Comparison of ENCODE assay signal across 8 cellular contexts in the genomic region with DNA sequence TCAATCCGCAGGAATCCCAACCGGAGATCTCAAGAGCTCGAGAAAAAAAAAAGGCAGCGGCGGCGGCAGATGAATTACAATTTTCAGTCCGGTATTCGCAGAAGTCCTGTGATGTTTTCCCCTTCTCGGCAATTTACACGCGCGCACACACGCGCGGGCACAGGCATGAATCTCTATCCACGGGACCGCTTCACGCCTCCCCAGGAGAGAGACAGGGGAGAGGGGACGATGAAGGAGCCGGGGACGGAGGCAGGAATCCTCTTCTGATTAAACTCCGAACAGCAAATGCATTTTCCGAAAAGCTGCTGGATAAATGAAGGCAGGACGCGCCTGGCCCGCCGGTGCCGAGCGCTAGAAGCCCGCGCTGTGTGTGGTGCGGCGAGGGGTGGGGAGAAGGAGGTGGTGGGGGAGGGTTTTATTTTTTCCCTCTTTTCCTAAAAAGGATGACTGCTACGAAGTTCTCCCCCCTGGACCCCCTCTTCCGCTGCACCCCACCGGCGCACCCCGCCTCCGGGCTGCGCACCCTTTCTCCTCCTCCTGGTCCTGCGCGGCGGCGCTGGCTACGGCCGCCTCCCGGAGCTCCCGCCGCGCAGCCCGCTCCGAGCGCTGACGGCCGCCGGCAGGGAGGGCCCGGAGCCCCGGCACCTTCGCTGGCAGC. TPM values are rescaled to one million over a fixed set of nuclear protein-coding genes. Genes with fewer than 3 reads are reported as not detected.
DNase-seq lines count a peak whose midpoint lies in the region; ATAC-seq and TF ChIP-seq lines count a peak whose summit lies in the region.

BCL2 (minus strand) TSS at position 387 of the 658 bp plus-strand sequence.

- ATAC-seq in HG02884 (IDR thresholded peaks at IDR 0.05; ENCODE audit: unreplicated experiment), result peak; percentile 8
- ATAC-seq in heart left ventricle, result peak in 3 of 4 donors; percentile 27 to 41 (median 33)

- intact Hi-C loops in heart left ventricle (cut with DNase I), result loop anchor here in 7 of 10 donors (2.0 to 10.0 kb wide), 10 partner anchors 55 to 303 kb away; no protein-coding TSS in a partner anchor
- intact Hi-C loops in ovary (cut with DNase I), result loop anchor here (5.0 to 10.0 kb wide), 7 partner anchors 37 to 302 kb away; no protein-coding TSS in a partner anchor

- H3K4me1 Mint-ChIP-seq in activated naive CD8-positive, alpha-beta T cell treated with anti-CD3 and anti-CD28 coated beads for 36 hours, result peaks cover 28% of the 10 kb centered on the region

- 0% methylated on average over 53 to 59 of the region's 59 CpGs for WGBS in heart left ventricle, 4 donors
- 0% methylated on average over 47 to 59 of the region's 59 CpGs for WGBS in ovary, 3 donors

- no peak for DNase-seq in activated CD8-positive, alpha-beta memory T cell treated with anti-CD3 and anti-CD28 coated beads, Interleukin-2, amount 50 U/mL, for 4 hours
- DNase-seq in NCI-H510A (lab: John Stamatoyannopoulos, UW) (peak; percentile 41), heart left ventricle (peak in 4 of 5 donors; percentile 30 to 72 (median 48)), ovary (peak in 3 of 5 donors; percentile 51 to 66 (median 58)), islet precursor cell (no peak)
- peak; percentile 24 for DNase-seq in activated naive CD8-positive, alpha-beta T cell treated with anti-CD3 and anti-CD28 coated beads for 36 hours

- peaks cover 0 to 55% (median 27%) of the 10 kb centered on the region in 12 donors for H3K4me1 ChIP-seq in heart left ventricle
- H3K4me1 ChIP-seq in ovary (ENCODE audit: insufficient read depth), result peaks cover 3% of the 10 kb centered on the region

- H3K27ac ChIP-seq in heart left ventricle, result peak within 1 kb of the TSS; percentile 41 to 89 (median 82)
- H3K27ac ChIP-seq in ovary, result peak within 1 kb of the TSS; percentile 79 to 86

- H3K4me3 ChIP-seq in heart left ventricle (peak within 1 kb of the TSS; percentile 64 to 92 (median 73)), ovary (peak within 1 kb of the TSS; percentile 73)

- H3K27ac Mint-ChIP-seq in activated naive CD8-positive, alpha-beta T cell treated with anti-CD3 and anti-CD28 coated beads for 36 hours, result peak within 1 kb of the TSS; percentile 95

- H3K9me3 ChIP-seq in heart left ventricle, result no peaks in the 10 kb centered on the region
- no peaks in the 10 kb centered on the region for H3K9me3 ChIP-seq in ovary

- CTCF ChIA-PET in activated CD8-positive, alpha-beta memory T cell treated with anti-CD3 and anti-CD28 coated beads for 36 hours (lab: Charles Lee), result interaction anchor here (1.5 to 3.6 kb wide), 9 partner anchors 12 to 299 kb away, joined by 5 to 34 read pairs (median 9); no protein-coding TSS in a partner anchor

- H3K9me3 Mint-ChIP-seq in activated naive CD8-positive, alpha-beta T cell treated with anti-CD3 and anti-CD28 coated beads for 36 hours, result no peaks in the 10 kb centered on the region

- no peak for TF ChIP-seq POLR2A in heart left ventricle (IDR thresholded peaks at IDR 0.05)
- TF ChIP-seq POLR2A in ovary (IDR thresholded peaks at IDR 0.05), result no peak

- TF ChIP-seq CTCF in heart left ventricle (IDR thresholded peaks at IDR 0.05) (no peak), ovary (IDR thresholded peaks at IDR 0.05) (no peak)

- POLR2A ChIA-PET in activated CD8-positive, alpha-beta memory T cell treated with anti-CD3 and anti-CD28 coated beads for 36 hours (lab: Charles Lee), result interaction anchor here (0.7 to 3.2 kb wide), 11 partner anchors 17 to 165 kb away, joined by 3 to 12 read pairs (median 4); no protein-coding TSS in a partner anchor

- H3K27me3 ChIP-seq in heart left ventricle, result peaks cover 0 to 11% (median 0%) of the 10 kb centered on the region in 9 donors
- no peaks in the 10 kb centered on the region for H3K27me3 ChIP-seq in ovary

- H3K4me3 Mint-ChIP-seq in activated naive CD8-positive, alpha-beta T cell treated with anti-CD3 and anti-CD28 coated beads for 36 hours, result peak within 1 kb of the TSS; percentile 98

- H3K36me3 ChIP-seq in heart left ventricle (no peaks in the 10 kb centered on the region), ovary (no peaks in the 10 kb centered on the region)

- H3K27me3 Mint-ChIP-seq in activated naive CD8-positive, alpha-beta T cell treated with anti-CD3 and anti-CD28 coated beads for 36 hours, result no peaks in the 10 kb centered on the region

- TF ChIP-seq EP300 in ovary (IDR thresholded peaks at IDR 0.05), result no peak

- peaks cover 39% of the 10 kb centered on the region for H3K36me3 Mint-ChIP-seq in activated naive CD8-positive, alpha-beta T cell treated with anti-CD3 and anti-CD28 coated beads for 36 hours

RNA-seq across cellular contexts. Expression of gene BCL2, which starts in this region (rescaled TPM):
- total RNA-seq in activated CD8-positive, alpha-beta memory T cell treated with anti-CD3 and anti-CD28 coated beads for 36 hours, result 10 to 100 TPM; 74.9 to 75.7 TPM
- total RNA-seq in activated naive CD8-positive, alpha-beta T cell treated with anti-CD3 and anti-CD28 coated beads for 36 hours, result 10 to 100 TPM; 62.8 to 67.3 TPM
- total RNA-seq in heart left ventricle (10 to 100 TPM in 4 of 9 donors, 1 to 10 TPM in 5; 4.8 to 24.2 (median 9.1) TPM), ovary (10 to 100 TPM; 32.6 to 43.9 (median 36.8) TPM)
- polyA plus RNA-seq in heart left ventricle (1 to 10 TPM; 2.9 to 4.5 TPM), ovary (10 to 100 TPM; 13.7 to 24.0 TPM)

Comparison
In these comparisons a context has a peak if more than half of its experiments do, and no peak if none do; other contexts are left out.
1. DNase-seq: peak in NCI-H510A (single experiment), activated naive CD8-positive, alpha-beta T cell treated with anti-CD3 and anti-CD28 coated beads for 36 hours (single experiment), heart left ventricle (4 of 5) and ovary (3 of 5); none in activated CD8-positive, alpha-beta memory T cell treated with anti-CD3 and anti-CD28 coated beads, Interleukin-2, amount 50 U/mL, for 4 hours (single experiment) and islet precursor cell (single experiment).